15 cellular contexts compared by ENCODE assay signal in genomic region chr11:105297463-105297862, GRCh38.
DNase-seq lines count a peak whose midpoint lies in the region; ATAC-seq and TF ChIP-seq lines count a peak whose summit lies in the region.
"Had no signal": no experiment of that assay in that cellular context is flagged by ENCODE, and none has a peak within 500 bp of the region (broad histone marks: within the 10 kb centered on the region; RNA-seq: fewer than 3 reads in every experiment).

No MANE protein-coding gene starts in this region.

- H3K4me2 ChIP-seq in SK-N-SH (no peak overlapping the region), fibroblast of lung (ENCODE audit: extremely low read depth, insufficient read depth, low read length) (no peak overlapping the region)

- H3K9ac ChIP-seq in SK-N-SH (no peak overlapping the region), fibroblast of lung (ENCODE audit: insufficient read depth, low read length) (no peak overlapping the region)

- TF ChIP-seq CTCF in SK-N-SH (IDR thresholded peaks at IDR 0.05) (no peak), fibroblast of lung (conservative IDR thresholded peaks at IDR 0.05 in 1 of 2, IDR thresholded peaks at IDR 0.05 in 1 of 2; ENCODE audit: low read depth in 1 of 2, low read length in 2 of 2) (no peak)

- H3K27ac ChIP-seq in SK-N-SH (ENCODE audit: low read depth in 2 of 2, low read length in 1 of 2) (no peak overlapping the region; a peak in 1 of 4 replicates), fibroblast of lung (ENCODE audit: insufficient read depth, low read length) (no peak overlapping the region)
- H3K27ac ChIP-seq: lower lobe of right lung, uterus had no signal

- no peaks in the 10 kb centered on the region for H4K20me1 ChIP-seq in SK-N-SH (ENCODE audit: insufficient read depth)
- H4K20me1 ChIP-seq in fibroblast of lung (ENCODE audit: control insufficient read depth, extremely low read depth, insufficient read depth, low read length) = no peaks in the 10 kb centered on the region

- CTCF ChIA-PET in SK-N-SH (lab: Yijun Ruan, JAX) = no interaction called here

- no peaks in the 10 kb centered on the region for H3K79me2 ChIP-seq in SK-N-SH (ENCODE audit: insufficient read depth)
- no peaks in the 10 kb centered on the region for H3K79me2 ChIP-seq in fibroblast of lung (ENCODE audit: control insufficient read depth, insufficient read depth, low read length)

- H3K27ac Mint-ChIP-seq in stimulated activated effector memory CD8-positive, alpha-beta T cell treated with anti-CD3 and anti-CD28 coated beads, Interleukin-12 subunit alpha, Interleukin-12 subunit beta, amount 100 ng/mL, for 72 hours = no peak overlapping the region

- H3K4me3 ChIP-seq in SK-N-SH (ENCODE audit: low read depth in 2 of 2, low read length in 1 of 2) (no peak overlapping the region), fibroblast of lung (replicated peaks in 1 of 4; ENCODE audit: control extremely low read depth in 1 of 4, insufficient read depth in 1 of 4, low read depth in 3 of 4, low read length in 4 of 4) (no peak overlapping the region)
- H3K4me3 ChIP-seq: lower lobe of right lung, uterus had no signal

- POLR2A ChIA-PET in SK-N-SH (lab: Yijun Ruan, JAX) = no interaction called here

- no peak for TF ChIP-seq RAD21 in SK-N-SH (IDR thresholded peaks at IDR 0.05; ENCODE audit: low read length)

- H3K36me3 Mint-ChIP-seq in activated T-cell treated with anti-CD3 and anti-CD28 coated beads, Interleukin-2, amount 50 U/mL, for 4 hours (ENCODE audit: insufficient read depth) = no peaks in the 10 kb centered on the region
- H3K36me3 Mint-ChIP-seq in stimulated activated effector memory CD8-positive, alpha-beta T cell treated with anti-CD3 and anti-CD28 coated beads, Interleukin-12 subunit alpha, Interleukin-12 subunit beta, amount 100 ng/mL, for 72 hours = no peaks in the 10 kb centered on the region
- H3K36me3 Mint-ChIP-seq: brain had no signal

- no peaks in the 10 kb centered on the region for H3K9me2 ChIP-seq in SK-N-SH

- no peaks in the 10 kb centered on the region for H3K9me3 Mint-ChIP-seq in activated T-cell treated with anti-CD3 and anti-CD28 coated beads, Interleukin-2, amount 50 U/mL, for 4 hours
- H3K9me3 Mint-ChIP-seq in stimulated activated effector memory CD8-positive, alpha-beta T cell treated with anti-CD3 and anti-CD28 coated beads, Interleukin-12 subunit alpha, Interleukin-12 subunit beta, amount 100 ng/mL, for 72 hours = peaks cover 5% of the 10 kb centered on the region
- H3K9me3 Mint-ChIP-seq: H9 had no signal

- H3K4me1 ChIP-seq in SK-N-SH (ENCODE audit: control insufficient read depth in 1 of 2, insufficient read depth in 2 of 2, low read depth in 1 of 2, low read length in 1 of 2) (peaks cover 0 to 12% of the 10 kb centered on the region in 2 experiments; a peak in 1 of 4 replicates), fibroblast of lung (ENCODE audit: control insufficient read depth, extremely low read depth, insufficient read depth, low read length) (no peaks in the 10 kb centered on the region)
- H3K4me1 ChIP-seq: lower lobe of right lung, uterus had no signal

- no peaks in the 10 kb centered on the region for H3K36me3 ChIP-seq in SK-N-SH (replicated peaks in 1 of 2; ENCODE audit: control insufficient read depth in 1 of 2, insufficient read depth in 2 of 2, low read length in 1 of 2)
- H3K36me3 ChIP-seq in fibroblast of lung (ENCODE audit: control insufficient read depth, insufficient read depth, low read length) = no peaks in the 10 kb centered on the region
- H3K36me3 ChIP-seq: lower lobe of right lung, uterus had no signal

- WGBS in SK-N-SH (ENCODE audit: low lambda C conversion rate) = 10% methylated on average over 2 of the region's 2 CpGs

- peaks cover 7% of the 10 kb centered on the region for H3K27me3 Mint-ChIP-seq in activated T-cell treated with anti-CD3 and anti-CD28 coated beads, Interleukin-2, amount 50 U/mL, for 4 hours (ENCODE audit: low read depth)
- H3K27me3 Mint-ChIP-seq: brain had no signal

- H3K4me3 Mint-ChIP-seq in activated T-cell treated with anti-CD3 and anti-CD28 coated beads, Interleukin-2, amount 50 U/mL, for 4 hours = no peak overlapping the region
- no peak overlapping the region for H3K4me3 Mint-ChIP-seq in stimulated activated effector memory CD8-positive, alpha-beta T cell treated with anti-CD3 and anti-CD28 coated beads, Interleukin-12 subunit alpha, Interleukin-12 subunit beta, amount 100 ng/mL, for 72 hours
- H3K4me3 Mint-ChIP-seq: brain, H9 had no signal

- DNase-seq in activated T-cell treated with anti-CD3 and anti-CD28 coated beads, Interleukin-2, amount 50 U/mL, for 4 hours = no peak
- no peak for DNase-seq in activated T-cell treated with anti-CD3 and anti-CD28 coated beads for 4 hours
- no peak for DNase-seq in SK-N-SH
- peak; percentile 22 to 76 for DNase-seq in fibroblast of lung (ENCODE audit: low read depth in 2 of 2)
- DNase-seq in stimulated activated effector memory CD8-positive, alpha-beta T cell treated with anti-CD3 and anti-CD28 coated beads, Interleukin-12 subunit alpha, Interleukin-12 subunit beta, amount 100 ng/mL, for 72 hours (ENCODE audit: low spot score in 2 of 2) = no peak
- DNase-seq in activated CD8-positive, alpha-beta memory T cell treated with anti-CD3 and anti-CD28 coated beads, Interleukin-2, amount 50 U/mL, for 4 hours = no peak
- DNase-seq: H9; lower lobe of right lung; NCI-H1417 treated with DMSO at 0.1 percent for 48 hours; NCI-H526; stimulated activated CD8-positive, alpha-beta memory T cell treated with anti-CD3 and anti-CD28 coated beads, Interleukin-4, amount 100 ng/mL, for 48 hours; uterus had no signal

- H3K27me3 ChIP-seq in SK-N-SH (ENCODE audit: insufficient read depth) (no peaks in the 10 kb centered on the region), fibroblast of lung (ENCODE audit: control insufficient read depth, insufficient read depth, low read length) (no peaks in the 10 kb centered on the region)
- H3K27me3 ChIP-seq: uterus had no signal

- H2AFZ ChIP-seq in SK-N-SH (ENCODE audit: low read depth) = no peak overlapping the region
- H2AFZ ChIP-seq in fibroblast of lung (ENCODE audit: low read length) = no peak overlapping the region

- H3K4me1 Mint-ChIP-seq in activated T-cell treated with anti-CD3 and anti-CD28 coated beads, Interleukin-2, amount 50 U/mL, for 4 hours (ENCODE audit: low read depth) = peaks cover 16% of the 10 kb centered on the region
- H3K4me1 Mint-ChIP-seq in stimulated activated effector memory CD8-positive, alpha-beta T cell treated with anti-CD3 and anti-CD28 coated beads, Interleukin-12 subunit alpha, Interleukin-12 subunit beta, amount 100 ng/mL, for 72 hours = peaks cover 7% of the 10 kb centered on the region
- H3K4me1 Mint-ChIP-seq: brain, H9 had no signal

- peak; percentile 76 to 86 for ATAC-seq in activated T-cell treated with anti-CD3 and anti-CD28 coated beads, Interleukin-2, amount 50 U/mL, for 4 hours
- ATAC-seq in stimulated activated effector memory CD8-positive, alpha-beta T cell treated with anti-CD3 and anti-CD28 coated beads, Interleukin-12 subunit alpha, Interleukin-12 subunit beta, amount 100 ng/mL, for 72 hours = peak; percentile 86
- ATAC-seq in GM19324 (IDR thresholded peaks at IDR 0.05; ENCODE audit: low FRiP score, unreplicated experiment) (no peak), GM18907 (IDR thresholded peaks at IDR 0.05; ENCODE audit: unreplicated experiment) (no peak)
- ATAC-seq: lower lobe of right lung had no signal

- TF ChIP-seq EP300 in SK-N-SH (IDR thresholded peaks at IDR 0.05; ENCODE audit: borderline replicate concordance in 1 of 2, low read depth in 1 of 2, low read length in 1 of 2) = peak in 1 of 2 experiments; percentile 60; a peak in 1 of 4 replicates

- H3K9me3 ChIP-seq in SK-N-SH = no peaks in the 10 kb centered on the region
- H3K9me3 ChIP-seq in fibroblast of lung (ENCODE audit: control insufficient read depth, insufficient read depth, low read depth, low read length) = no peaks in the 10 kb centered on the region
- H3K9me3 ChIP-seq: lower lobe of right lung, uterus had no signal

- H3F3A ChIP-seq in SK-N-SH (replicated peaks; ENCODE audit: insufficient read depth) = peaks cover 1% of the 10 kb centered on the region

TF ChIP-seq in SK-N-SH, 30 proteins besides CTCF, POLR2A, EP300 and RAD21 (continues in another document):
- TF ChIP-seq, protein P1, sequence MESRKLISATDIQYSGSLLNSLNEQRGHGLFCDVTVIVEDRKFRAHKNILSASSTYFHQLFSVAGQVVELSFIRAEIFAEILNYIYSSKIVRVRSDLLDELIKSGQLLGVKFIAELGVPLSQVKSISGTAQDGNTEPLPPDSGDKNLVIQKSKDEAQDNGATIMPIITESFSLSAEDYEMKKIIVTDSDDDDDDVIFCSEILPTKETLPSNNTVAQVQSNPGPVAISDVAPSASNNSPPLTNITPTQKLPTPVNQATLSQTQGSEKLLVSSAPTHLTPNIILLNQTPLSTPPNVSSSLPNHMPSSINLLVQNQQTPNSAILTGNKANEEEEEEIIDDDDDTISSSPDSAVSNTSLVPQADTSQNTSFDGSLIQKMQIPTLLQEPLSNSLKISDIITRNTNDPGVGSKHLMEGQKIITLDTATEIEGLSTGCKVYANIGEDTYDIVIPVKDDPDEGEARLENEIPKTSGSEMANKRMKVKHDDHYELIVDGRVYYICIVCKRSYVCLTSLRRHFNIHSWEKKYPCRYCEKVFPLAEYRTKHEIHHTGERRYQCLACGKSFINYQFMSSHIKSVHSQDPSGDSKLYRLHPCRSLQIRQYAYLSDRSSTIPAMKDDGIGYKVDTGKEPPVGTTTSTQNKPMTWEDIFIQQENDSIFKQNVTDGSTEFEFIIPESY (IDR thresholded peaks at IDR 0.05; ENCODE audit: borderline replicate concordance, low read depth) = no peak
- no peak for TF ChIP-seq SIN3A (IDR thresholded peaks at IDR 0.05; ENCODE audit: borderline replicate concordance, low read depth, low read length)
- peak; percentile 32; the same call in 1 of the 2 replicates for TF ChIP-seq JUND (IDR thresholded peaks at IDR 0.05)
- TF ChIP-seq, protein P2, sequence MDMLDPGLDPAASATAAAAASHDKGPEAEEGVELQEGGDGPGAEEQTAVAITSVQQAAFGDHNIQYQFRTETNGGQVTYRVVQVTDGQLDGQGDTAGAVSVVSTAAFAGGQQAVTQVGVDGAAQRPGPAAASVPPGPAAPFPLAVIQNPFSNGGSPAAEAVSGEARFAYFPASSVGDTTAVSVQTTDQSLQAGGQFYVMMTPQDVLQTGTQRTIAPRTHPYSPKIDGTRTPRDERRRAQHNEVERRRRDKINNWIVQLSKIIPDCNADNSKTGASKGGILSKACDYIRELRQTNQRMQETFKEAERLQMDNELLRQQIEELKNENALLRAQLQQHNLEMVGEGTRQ (IDR thresholded peaks at IDR 0.05; ENCODE audit: borderline replicate concordance, low read depth, low read length) = no peak
- TF ChIP-seq TCF12 (IDR thresholded peaks at IDR 0.05) = peak; percentile 43

Comparison
In these comparisons a context has a peak if more than half of its experiments do, and no peak if none do; other contexts are left out.
1. ATAC-seq: peak in activated T-cell treated with anti-CD3 and anti-CD28 coated beads, Interleukin-2, amount 50 U/mL, for 4 hours (2 of 2) and stimulated activated effector memory CD8-positive, alpha-beta T cell treated with anti-CD3 and anti-CD28 coated beads, Interleukin-12 subunit alpha, Interleukin-12 subunit beta, amount 100 ng/mL, for 72 hours (single experiment); none in GM19324 (single experiment) and GM18907 (single experiment).
2. DNase-seq: peak in fibroblast of lung (2 of 2); none in activated T-cell treated with anti-CD3 and anti-CD28 coated beads, Interleukin-2, amount 50 U/mL, for 4 hours (single experiment), activated T-cell treated with anti-CD3 and anti-CD28 coated beads for 4 hours (single experiment), SK-N-SH (single experiment), stimulated activated effector memory CD8-positive, alpha-beta T cell treated with anti-CD3 and anti-CD28 coated beads, Interleukin-12 subunit alpha, Interleukin-12 subunit beta, amount 100 ng/mL, for 72 hours (0 of 2) and activated CD8-positive, alpha-beta memory T cell treated with anti-CD3 and anti-CD28 coated beads, Interleukin-2, amount 50 U/mL, for 4 hours (single experiment).